Comparison of ENCODE assay signal across 1 cellular context in genomic region chr14:31561155-31561846, GRCh38.
TF ChIP-seq lines count a peak whose summit lies in the region.

TSS of gene NUBPL (plus strand) at chr14:31561404. CDS start at chr14:31561440, 36 bp downstream.

TF ChIP-seq in HEK293, 187 proteins besides CTCF, POLR2A, EP300 and RAD21 (continued from another document):
- TF ChIP-seq MZF1 (tag by site-specific recombination; IDR thresholded peaks at IDR 0.05; ENCODE audit: borderline replicate concordance) (peak; percentile 84), ZNF248 (tag by site-specific recombination; IDR thresholded peaks at IDR 0.05) (no peak), ZNF560 (tag by site-specific recombination; IDR thresholded peaks at IDR 0.05; ENCODE audit: borderline replicate concordance) (no peak), BCL11B (tag by site-specific recombination; IDR thresholded peaks at IDR 0.05; ENCODE audit: low read depth) (no peak), ZNF146 (tag by site-specific recombination; IDR thresholded peaks at IDR 0.05) (no peak), ZBTB21 (tag by site-specific recombination; IDR thresholded peaks at IDR 0.05) (peak; percentile 92), ZNF292 (tag by site-specific recombination; IDR thresholded peaks at IDR 0.05; ENCODE audit: borderline replicate concordance, low read depth) (no peak), ZBTB49 (tag by site-specific recombination; IDR thresholded peaks at IDR 0.05; ENCODE audit: low read depth) (no peak), ZNF660 (tag by site-specific recombination; IDR thresholded peaks at IDR 0.05) (no peak), ZNF2 (tag by site-specific recombination; IDR thresholded peaks at IDR 0.05) (peak; percentile 73; the same call in 1 of the 2 replicates), ATF2 (tag by site-specific recombination; IDR thresholded peaks at IDR 0.05; ENCODE audit: low read depth) (peak; percentile 99), ZNF585B (tag by site-specific recombination; IDR thresholded peaks at IDR 0.05) (no peak), ZBTB10 (tag by site-specific recombination; IDR thresholded peaks at IDR 0.05) (peak; percentile 90), ZNF548 (tag by site-specific recombination; IDR thresholded peaks at IDR 0.05) (no peak), ZNF610 (tag by site-specific recombination; IDR thresholded peaks at IDR 0.05; ENCODE audit: borderline replicate concordance) (peak; percentile 29; the same call in 1 of the 2 replicates), ZNF843 (tag by site-specific recombination; IDR thresholded peaks at IDR 0.05) (0 out of 2 replicates have a peak, but pooled peaks have one; percentile 15), TCF7L2 (IDR thresholded peaks at IDR 0.05; ENCODE audit: borderline replicate concordance, low read depth, low read length) (no peak), ZNF76 (tag by site-specific recombination; IDR thresholded peaks at IDR 0.05; ENCODE audit: borderline replicate concordance, low read depth) (peak; percentile 89), ZSCAN30 (tag by site-specific recombination; IDR thresholded peaks at IDR 0.05) (no peak), INSM2 (tag by site-specific recombination; IDR thresholded peaks at IDR 0.05) (peak; percentile 73), ZNF133 (tag by site-specific recombination; IDR thresholded peaks at IDR 0.05) (no peak), ZNF549 (tag by site-specific recombination; IDR thresholded peaks at IDR 0.05) (no peak), ZNF266 (tag by site-specific recombination; IDR thresholded peaks at IDR 0.05; ENCODE audit: low read depth) (no peak), SP7 (tag by site-specific recombination; IDR thresholded peaks at IDR 0.05) (peak; percentile 73), PRDM1 (tag by site-specific recombination; IDR thresholded peaks at IDR 0.05) (peak; percentile 15; the same call in 1 of the 2 replicates), ZBTB20 (tag by site-specific recombination; IDR thresholded peaks at IDR 0.05) (peak; percentile 83), PBX3 (CRISPR knock-in tag; IDR thresholded peaks at IDR 0.05) (peak; percentile 62; the same call in 1 of the 2 replicates), ZBTB26 (tag by site-specific recombination; optimal IDR thresholded peaks at IDR 0.05) (peak; percentile 17), ZNF398 (tag by site-specific recombination; IDR thresholded peaks at IDR 0.05) (0 out of 2 replicates have a peak, but pooled peaks have one; percentile 18), ZNF639 (tag by site-specific recombination; IDR thresholded peaks at IDR 0.05) (peak; percentile 69; the same call in 1 of the 2 replicates), ZBTB17 (tag by site-specific recombination; IDR thresholded peaks at IDR 0.05) (peak; percentile 99), ZSCAN18 (tag by site-specific recombination; IDR thresholded peaks at IDR 0.05) (no peak), ZEB2 (tag by site-specific recombination; IDR thresholded peaks at IDR 0.05) (peak; percentile 48; the same call in 1 of the 2 replicates)
